Comparison of ENCODE assay signal across 18 cellular contexts in genomic region chr15:81530271-81530670, GRCh38.
"Had no signal": no experiment of that assay in that cellular context is flagged by ENCODE, and none has a peak within 500 bp of the region (broad histone marks: within the 10 kb centered on the region; RNA-seq: fewer than 3 reads in every experiment).

No MANE protein-coding gene starts in this region.

- H3K9me3 Mint-ChIP-seq: dendritic cell treated with granulocyte-macrophage colony-stimulating factor and Interleukin-4, amounts not matched to agents 40 ng/mL and 50 ng/mL, for 4 days; effector memory CD8-positive, alpha-beta T cell had no signal

- H3K27ac Mint-ChIP-seq: activated naive CD8-positive, alpha-beta T cell; dendritic cell treated with granulocyte-macrophage colony-stimulating factor and Interleukin-4, amounts not matched to agents 40 ng/mL and 50 ng/mL, for 4 days; effector memory CD8-positive, alpha-beta T cell had no signal

- H3K27ac ChIP-seq: left ventricle myocardium inferior, right atrium auricular region had no signal

- DNase-seq: activated CD4-positive, alpha-beta T cell treated with anti-CD3 and anti-CD28 coated beads, Interleukin-2, amount 50 U/mL, for 4 hours; activated effector memory CD4-positive, alpha-beta T cell treated with anti-CD3 and anti-CD28 coated beads, Interleukin-2, amount 50 U/mL, for 16 hours; activated T-cell treated with anti-CD3 and anti-CD28 coated beads, Interleukin-2, amount 50 U/mL, for 1 hour; cerebellar nuclear complex; effector memory CD8-positive, alpha-beta T cell; islet precursor cell; left ventricle myocardium inferior; mesenchymal stem cell; stimulated activated CD4-positive, alpha-beta T cell treated with anti-CD3 and anti-CD28 coated beads, Interleukin-12 subunit alpha, Interleukin-12 subunit beta, amount 100 ng/mL, for 4 hours; stimulated activated CD4-positive, alpha-beta T cell treated with anti-CD3 and anti-CD28 coated beads, Interleukin-2, amount 100 ng/mL, for 48 hours; stimulated activated naive CD4-positive, alpha-beta T cell treated with Interleukin-2 at 50 U/mL for 16 hours; T-helper 2 cell; trophoblast cell had no signal

- H3K4me3 ChIP-seq: left ventricle myocardium inferior, right atrium auricular region had no signal

- H3K9me3 ChIP-seq: right atrium auricular region had no signal

- H3K27me3 Mint-ChIP-seq: dendritic cell treated with granulocyte-macrophage colony-stimulating factor and Interleukin-4, amounts not matched to agents 40 ng/mL and 50 ng/mL, for 4 days had no signal

- ATAC-seq: activated CD4-positive, CD25-positive, alpha-beta regulatory T cell treated with anti-CD3 and anti-CD28 coated beads, Interleukin-2, amount 50 U/mL, for 24 hours; effector memory CD8-positive, alpha-beta T cell; esophagus mucosa had no signal

- H3K36me3 Mint-ChIP-seq: activated naive CD8-positive, alpha-beta T cell had no signal

- H3K4me3 Mint-ChIP-seq: activated naive CD8-positive, alpha-beta T cell; dendritic cell treated with granulocyte-macrophage colony-stimulating factor and Interleukin-4, amounts not matched to agents 40 ng/mL and 50 ng/mL, for 4 days; effector memory CD8-positive, alpha-beta T cell had no signal

- H3K36me3 ChIP-seq: left ventricle myocardium inferior, right atrium auricular region had no signal

- H3K27me3 ChIP-seq: right atrium auricular region had no signal
